Comparison of ENCODE assay signal across 8 cellular contexts in genomic region chr17:11768106-11768505, GRCh38.
"Had no signal": no experiment of that assay in that cellular context is flagged by ENCODE, and none has a peak within 500 bp of the region (broad histone marks: within the 10 kb centered on the region; RNA-seq: fewer than 3 reads in every experiment).

No MANE protein-coding gene starts in this region.

- H3K27ac ChIP-seq: GM23248, HL-60 had no signal

- ATAC-seq: K562 had no signal

- H3K4me3 ChIP-seq: GM23248, K562 had no signal

- DNase-seq: GM23248, GOT3, H7, HCEC 1CT, IMR-90, KG1 had no signal
